In genomic region chr9:89440046-89440445, GRCh38 we compare ENCODE assay signal across 16 cellular contexts. TPM values are rescaled to one million over a fixed set of nuclear protein-coding genes. Genes with fewer than 3 reads are reported as not detected.
DNase-seq lines count a peak whose midpoint lies in the region; ATAC-seq and TF ChIP-seq lines count a peak whose summit lies in the region.
"Had no signal": no experiment of that assay in that cellular context is flagged by ENCODE, and none has a peak within 500 bp of the region (broad histone marks: within the 10 kb centered on the region; RNA-seq: fewer than 3 reads in every experiment).

No MANE protein-coding gene starts in this region.

- peaks cover 95% of the 10 kb centered on the region for H3K4me1 Mint-ChIP-seq in activated T-cell treated with anti-CD3 and anti-CD28 coated beads, Interleukin-2, amount 50 U/mL, for 4 hours (ENCODE audit: low read depth)
- peaks cover 92% of the 10 kb centered on the region for H3K4me1 Mint-ChIP-seq in activated CD8-positive, alpha-beta T cell treated with anti-CD3 and anti-CD28 coated beads for 36 hours (ENCODE audit: low read depth)

- ATAC-seq in activated T-cell treated with anti-CD3 and anti-CD28 coated beads, Interleukin-2, amount 50 U/mL, for 4 hours: no peak
- no peak for ATAC-seq in activated CD8-positive, alpha-beta T cell treated with anti-CD3 and anti-CD28 coated beads for 36 hours
- ATAC-seq in left lung (no peak), left lobe of liver (no peak)

- H3K4me3 ChIP-seq in left lung: peak overlapping the region in 1 of 2 donors; percentile 1
- H3K4me3 ChIP-seq: pancreas had no signal

- H3K36me3 Mint-ChIP-seq in activated T-cell treated with anti-CD3 and anti-CD28 coated beads, Interleukin-2, amount 50 U/mL, for 4 hours (ENCODE audit: insufficient read depth): peaks cover 20% of the 10 kb centered on the region
- H3K36me3 Mint-ChIP-seq in activated CD8-positive, alpha-beta T cell treated with anti-CD3 and anti-CD28 coated beads for 36 hours (ENCODE audit: low read depth): peaks cover 73% of the 10 kb centered on the region
- H3K36me3 Mint-ChIP-seq: memory B cell had no signal

- POLR2A ChIA-PET in activated CD8-positive, alpha-beta T cell treated with anti-CD3 and anti-CD28 coated beads for 36 hours (lab: Charles Lee): interaction anchor here (0.7 to 4.9 kb wide), 6 partner anchors 8 to 89 kb away, joined by 3 to 39 read pairs (median 4); no protein-coding TSS in a partner anchor
- POLR2A ChIA-PET in GM10248 (lab: Yijun Ruan, JAX): no interaction called here

- no peaks in the 10 kb centered on the region for H3K9me3 Mint-ChIP-seq in activated T-cell treated with anti-CD3 and anti-CD28 coated beads, Interleukin-2, amount 50 U/mL, for 4 hours
- H3K9me3 Mint-ChIP-seq in activated CD8-positive, alpha-beta T cell treated with anti-CD3 and anti-CD28 coated beads for 36 hours: no peaks in the 10 kb centered on the region
- H3K9me3 Mint-ChIP-seq: memory B cell had no signal

- H3K4me3 Mint-ChIP-seq in activated T-cell treated with anti-CD3 and anti-CD28 coated beads, Interleukin-2, amount 50 U/mL, for 4 hours: peak overlapping the region; percentile 52
- H3K4me3 Mint-ChIP-seq in activated CD8-positive, alpha-beta T cell treated with anti-CD3 and anti-CD28 coated beads for 36 hours: no peak overlapping the region

- intact Hi-C loops in activated CD8-positive, alpha-beta T cell treated with anti-CD3 and anti-CD28 coated beads for 36 hours (cut with micrococcal nuclease): no loop called here
- intact Hi-C loops in left lung (cut with DNase I): no loop called here

- H3K27ac ChIP-seq in left lung (peak overlapping the region; percentile 26 to 86), temporal lobe (ENCODE audit: low read depth, low read length) (peak overlapping the region; percentile 83)
- H3K27ac ChIP-seq: pancreas had no signal

- H3K27me3 ChIP-seq in left lung: no peaks in the 10 kb centered on the region
- H3K27me3 ChIP-seq: pancreas had no signal

- H3K9me3 ChIP-seq in left lung: no peaks in the 10 kb centered on the region
- H3K9me3 ChIP-seq: pancreas had no signal

- peaks cover 0 to 3% of the 10 kb centered on the region in 2 donors for H3K36me3 ChIP-seq in left lung
- H3K36me3 ChIP-seq: pancreas had no signal

- H3K4me1 ChIP-seq in left lung: peaks cover 19 to 83% of the 10 kb centered on the region in 2 donors

- CTCF ChIA-PET in activated CD8-positive, alpha-beta T cell treated with anti-CD3 and anti-CD28 coated beads for 36 hours (lab: Charles Lee): interaction anchor here (1.1 to 9.0 kb wide), 6 partner anchors 9 to 153 kb away, joined by 3 to 87 read pairs (median 9); no protein-coding TSS in a partner anchor
- CTCF ChIA-PET in GM10248 (lab: Yijun Ruan, JAX): interaction anchor here (0.7 to 5.6 kb wide), 8 partner anchors 8 to 109 kb away, joined by 3 to 60 read pairs (median 4); no protein-coding TSS in a partner anchor

- DNase-seq in activated T-cell treated with anti-CD3 and anti-CD28 coated beads, Interleukin-2, amount 50 U/mL, for 4 hours: no peak
- DNase-seq in activated T-cell treated with anti-CD3 and anti-CD28 coated beads for 4 hours: no peak
- DNase-seq in activated CD8-positive, alpha-beta T cell treated with anti-CD3 and anti-CD28 coated beads for 36 hours: no peak
- peak in 1 of 2 donors; percentile 81 for DNase-seq in left lung
- DNase-seq in C1 segment of cervical spinal cord (lab: John Stamatoyannopoulos, UW): no peak
- no peak for DNase-seq in left lobe of liver (ENCODE audit: low spot score)
- DNase-seq in GM10248 (ENCODE audit: extremely low spot score): no peak
- DNase-seq: ACHN, DMS79, hippocampal formation, NCI-H1105 treated with DMSO at 0.1 percent for 48 hours, NCI-H524 treated with DMSO at 0.1 percent for 48 hours, pancreas, T1000 had no signal

- no peak for TF ChIP-seq CTCF in activated CD8-positive, alpha-beta T cell treated with anti-CD3 and anti-CD28 coated beads for 36 hours (IDR thresholded peaks at IDR 0.05)
- TF ChIP-seq CTCF in left lung (IDR thresholded peaks at IDR 0.05) (no peak), GM10248 (IDR thresholded peaks at IDR 0.05; ENCODE audit: control extremely low read depth, extremely low read depth, low read depth, missing control alignments) (no peak)

- peak overlapping the region; percentile 93 for H3K27ac Mint-ChIP-seq in activated CD8-positive, alpha-beta T cell treated with anti-CD3 and anti-CD28 coated beads for 36 hours

- H3K27me3 Mint-ChIP-seq in activated T-cell treated with anti-CD3 and anti-CD28 coated beads, Interleukin-2, amount 50 U/mL, for 4 hours (ENCODE audit: low read depth): no peaks in the 10 kb centered on the region
- no peaks in the 10 kb centered on the region for H3K27me3 Mint-ChIP-seq in activated CD8-positive, alpha-beta T cell treated with anti-CD3 and anti-CD28 coated beads for 36 hours
- H3K27me3 Mint-ChIP-seq: memory B cell had no signal

RNA-seq across cellular contexts. Expression of gene SEMA4D, which starts 57.9 kb away (rescaled TPM):
- 100 to 1,000 TPM; 248 to 348 (median 344) TPM for total RNA-seq in activated T-cell treated with anti-CD3 and anti-CD28 coated beads, Interleukin-2, amount 50 U/mL, for 4 hours
- total RNA-seq in activated CD8-positive, alpha-beta T cell treated with anti-CD3 and anti-CD28 coated beads for 36 hours: 100 to 1,000 TPM; 290 to 317 TPM
- total RNA-seq in left lung (10 to 100 TPM; 30.2 to 71.9 TPM), temporal lobe (10.6 TPM), left lobe of liver (3.9 TPM)
